In genomic region chr7:128653197-128653596, GRCh38 we compare ENCODE assay signal across 1 cellular context. TPM values are rescaled to one million over a fixed set of nuclear protein-coding genes. Genes with fewer than 3 reads are reported as not detected.
"Had no signal": no experiment of that assay in that cellular context is flagged by ENCODE, and none has a peak within 500 bp of the region (broad histone marks: within the 10 kb centered on the region; RNA-seq: fewer than 3 reads in every experiment).

No MANE protein-coding gene starts in this region.

RNA-seq across cellular contexts. Expression of gene GARIN1A, which starts 18.9 kb away (rescaled TPM):
- total RNA-seq: activated naive CD4-positive, alpha-beta T cell treated with anti-CD3 and anti-CD28 coated beads for 36 hours had no signal
